In genomic region chr4:151362404-151363164, GRCh38 we compare ENCODE assay signal across 8 cellular contexts. TPM values are rescaled to one million over a fixed set of nuclear protein-coding genes. Genes with fewer than 3 reads are reported as not detected.
DNase-seq lines count a peak whose midpoint lies in the region; ATAC-seq and TF ChIP-seq lines count a peak whose summit lies in the region.

No MANE protein-coding gene starts in this region.

- TF ChIP-seq CTCF in 22Rv1 (IDR thresholded peaks at IDR 0.05) (peak; percentile 99), astrocyte of the cerebellum (IDR thresholded peaks at IDR 0.05; ENCODE audit: low read depth, low read length, missing control alignments) (peak; percentile 99), gastrocnemius medialis (IDR thresholded peaks at IDR 0.05 in 4 of 5, conservative IDR thresholded peaks at IDR 0.05 in 1 of 5) (peak; percentile 92 to 99 (median 95))

- H3K27ac ChIP-seq in 22Rv1, result no peak overlapping the region
- peak overlapping the region in 1 of 4 donors; percentile 49 for H3K27ac ChIP-seq in gastrocnemius medialis

- peak; percentile 81 for ATAC-seq in GM18499 (IDR thresholded peaks at IDR 0.05; ENCODE audit: insufficient read depth, unreplicated experiment)
- peak; percentile 99 for ATAC-seq in HG02885 (IDR thresholded peaks at IDR 0.05; ENCODE audit: poor library complexity, unreplicated experiment)
- peak; percentile 91 to 96 for ATAC-seq in gastrocnemius medialis

- no peaks in the 10 kb centered on the region for H3K36me3 ChIP-seq in gastrocnemius medialis

- in situ Hi-C loops in astrocyte of the cerebellum (cut with HindIII; ENCODE audit: low sequenced_read_pairs), result no loop called here
- in situ Hi-C loops in gastrocnemius medialis (cut with MboI; ENCODE audit: low sequenced_read_pairs in 4 of 4), result loop anchor here (10.0 to 25.0 kb wide), 4 partner anchors 88 to 250 kb away; partner anchors contain the start of gene PRSS48 (in 1 of the 4)

- H3K4me1 ChIP-seq in gastrocnemius medialis, result peaks cover 0 to 7% of the 10 kb centered on the region in 2 donors

- intact Hi-C loops in gastrocnemius medialis (cut with DNase I; ENCODE audit: low total_unique reads), result loop anchor here (1.0 to 5.0 kb wide), 5 partner anchors 86 to 290 kb away; no protein-coding TSS in a partner anchor

- DNase-seq in NCI-H1694 treated with DMSO at 0.1 percent for 48 hours (lab: John Stamatoyannopoulos, UW) (peak; percentile 38), T-helper 9 cell (peak; percentile 65), astrocyte of the cerebellum (ENCODE audit: low read depth) (peak; percentile 77), hepatic stellate cell (ENCODE audit: low spot score) (peak; percentile 69), gastrocnemius medialis (peak; percentile 56 to 76)

- no peak overlapping the region for H3K4me3 ChIP-seq in astrocyte of the cerebellum (ENCODE audit: low read depth, low read length)
- H3K4me3 ChIP-seq in gastrocnemius medialis, result no peak overlapping the region

- TF ChIP-seq POLR2A in gastrocnemius medialis (IDR thresholded peaks at IDR 0.05), result no peak

- no peaks in the 10 kb centered on the region for H3K27me3 ChIP-seq in gastrocnemius medialis

- no peaks in the 10 kb centered on the region for H3K9me3 ChIP-seq in gastrocnemius medialis

RNA-seq across cellular contexts. Expression of gene SH3D19, which starts 37.2 kb away (rescaled TPM):
- 10 to 100 TPM; 35.6 to 73.1 (median 50.5) TPM for total RNA-seq in gastrocnemius medialis

RNA-seq across cellular contexts. Expression of gene FHIP1A, which starts 46.4 kb away (rescaled TPM):
- total RNA-seq in gastrocnemius medialis, result 100 to 1,000 TPM in 2 of 4 donors, 10 to 100 TPM in 2; 34.7 to 143 (median 78.3) TPM
